Comparison of ENCODE assay signal across 8 cellular contexts in genomic region chr2:127410871-127411396, GRCh38. TPM values are rescaled to one million over a fixed set of nuclear protein-coding genes. Genes with fewer than 3 reads are reported as not detected.
DNase-seq lines count a peak whose midpoint lies in the region; ATAC-seq and TF ChIP-seq lines count a peak whose summit lies in the region.

No MANE protein-coding gene starts in this region.

- H3K9ac ChIP-seq in KMS-11 (no peak overlapping the region), mucosa of rectum (ENCODE audit: low read depth in 1 of 2, low read length in 2 of 2) (peak overlapping the region in 1 of 2 donors; percentile 34)

- H3K9me3 ChIP-seq in CD4-positive, alpha-beta memory T cell (ENCODE audit: control insufficient read depth in 1 of 2, low read length in 2 of 2) = no peaks in the 10 kb centered on the region
- H3K9me3 ChIP-seq in mucosa of rectum (ENCODE audit: control insufficient read depth in 2 of 2, low read length in 2 of 2) = no peaks in the 10 kb centered on the region

- H3K27ac Mint-ChIP-seq in CD4-positive, alpha-beta memory T cell = peak overlapping the region; percentile 73 to 93 (median 86)
- peak overlapping the region in 2 of 6 donors; percentile 6 to 82 for H3K27ac Mint-ChIP-seq in immature natural killer cell

- H3K79me2 ChIP-seq in KMS-11 (ENCODE audit: insufficient read depth, low read depth) = no peaks in the 10 kb centered on the region

- peak overlapping the region; percentile 53 to 82 (median 74) for H3K4me3 Mint-ChIP-seq in CD4-positive, alpha-beta memory T cell
- H3K4me3 Mint-ChIP-seq in immature natural killer cell = peak overlapping the region in 1 of 5 donors; percentile 22

- DNase-seq in CD4-positive, alpha-beta memory T cell = no peak
- DNase-seq in astrocyte of the hippocampus (ENCODE audit: low read depth, low spot score) (peak; percentile 80), COR-L47 (lab: John Stamatoyannopoulos, UW) (no peak), immature natural killer cell (no peak)

- no peaks in the 10 kb centered on the region for H3K36me3 ChIP-seq in CD4-positive, alpha-beta memory T cell (ENCODE audit: insufficient read depth, low read length)
- H3K36me3 ChIP-seq in KMS-11 (ENCODE audit: insufficient read depth) (no peaks in the 10 kb centered on the region), mucosa of rectum (ENCODE audit: control insufficient read depth in 2 of 2, insufficient read depth in 2 of 2, low read length in 2 of 2) (no peaks in the 10 kb centered on the region)

- H2AFZ ChIP-seq in KMS-11 (ENCODE audit: low read depth) = peak overlapping the region; percentile 14; the same call in 1 of the 2 replicates

- peaks cover 0 to 2% (median 0%) of the 10 kb centered on the region in 8 donors for H3K9me3 Mint-ChIP-seq in CD4-positive, alpha-beta memory T cell
- H3K9me3 Mint-ChIP-seq in immature natural killer cell = no peaks in the 10 kb centered on the region

- no peaks in the 10 kb centered on the region for H3K36me3 Mint-ChIP-seq in CD4-positive, alpha-beta memory T cell
- no peaks in the 10 kb centered on the region for H3K36me3 Mint-ChIP-seq in immature natural killer cell

- CTCF ChIA-PET in CD4-positive, alpha-beta memory T cell (lab: Charles Lee; ENCODE audit: partially characterized antibody) = interaction anchor here (1.6 kb wide), 1 partner anchor 21 kb away, joined by 5 read pairs; no protein-coding TSS in a partner anchor

- peaks cover 10 to 34% (median 26%) of the 10 kb centered on the region in 4 donors for H3K4me1 Mint-ChIP-seq in CD4-positive, alpha-beta memory T cell
- peaks cover 5 to 8% of the 10 kb centered on the region in 2 donors for H3K4me1 Mint-ChIP-seq in immature natural killer cell

- TF ChIP-seq CTCF in KMS-11 (conservative IDR thresholded peaks at IDR 0.05; ENCODE audit: low read depth, low read length) = no peak

- no peaks in the 10 kb centered on the region for H3K27me3 ChIP-seq in CD4-positive, alpha-beta memory T cell (ENCODE audit: insufficient read depth, low read length)
- H3K27me3 ChIP-seq in KMS-11 (ENCODE audit: insufficient read depth, low read depth) (no peaks in the 10 kb centered on the region), mucosa of rectum (ENCODE audit: control insufficient read depth in 2 of 2, insufficient read depth in 2 of 2, low read length in 2 of 2) (no peaks in the 10 kb centered on the region)

- intact Hi-C loops in CD4-positive, alpha-beta memory T cell (cut with micrococcal nuclease) = loop anchor here (10.0 kb wide), 1 partner anchor 326 kb away; no protein-coding TSS in a partner anchor

- no peaks in the 10 kb centered on the region for H3K27me3 Mint-ChIP-seq in CD4-positive, alpha-beta memory T cell
- H3K27me3 Mint-ChIP-seq in immature natural killer cell (ENCODE audit: low read depth in 3 of 3) = peaks cover 2 to 12% (median 5%) of the 10 kb centered on the region in 3 donors

- H4K20me1 ChIP-seq in KMS-11 (ENCODE audit: insufficient read depth) = no peaks in the 10 kb centered on the region

- POLR2A ChIA-PET in CD4-positive, alpha-beta memory T cell (lab: Charles Lee; ENCODE audit: partially characterized antibody) = interaction anchor here (1.4 to 10.5 kb wide), 3 partner anchors 13 to 291 kb away, joined by 5 to 104 read pairs (median 6); partner anchors contain the start of genes MAP3K2 and SFT2D3

- no peak overlapping the region for H3K4me3 ChIP-seq in CD4-positive, alpha-beta memory T cell (ENCODE audit: low read length in 2 of 2)
- H3K4me3 ChIP-seq in KMS-11 (IDR thresholded peaks at IDR 0.05; ENCODE audit: insufficient read depth, low read depth, low read length) = no peak overlapping the region
- no peak overlapping the region for H3K4me3 ChIP-seq in mucosa of rectum (ENCODE audit: low read length in 2 of 2)

- ATAC-seq in GM19043 (IDR thresholded peaks at IDR 0.05; ENCODE audit: low read depth, unreplicated experiment) (peak; percentile 43), GM19328 (IDR thresholded peaks at IDR 0.05; ENCODE audit: unreplicated experiment) (no peak)

- peak overlapping the region; percentile 18 for H3K27ac ChIP-seq in CD4-positive, alpha-beta memory T cell (ENCODE audit: low read depth, low read length)
- H3K27ac ChIP-seq in KMS-11 (no peak overlapping the region), mucosa of rectum (ENCODE audit: low read depth in 2 of 2, low read length in 2 of 2) (peak overlapping the region; percentile 4 to 57)

- H3K4me2 ChIP-seq in KMS-11 = peak overlapping the region; percentile 21; the same call in 1 of the 2 replicates

- H3K4me1 ChIP-seq in CD4-positive, alpha-beta memory T cell (ENCODE audit: insufficient read depth, low read length) = peaks cover 37% of the 10 kb centered on the region
- peaks cover 34% of the 10 kb centered on the region for H3K4me1 ChIP-seq in KMS-11 (ENCODE audit: low read depth, poor library complexity, severe bottlenecking)
- H3K4me1 ChIP-seq in mucosa of rectum (ENCODE audit: control insufficient read depth in 2 of 2, insufficient read depth in 2 of 2, low read length in 2 of 2) = peaks cover 5 to 20% of the 10 kb centered on the region in 2 donors

RNA-seq across cellular contexts. Expression of gene PROC, which starts 7.3 kb away (rescaled TPM):
- not detected for total RNA-seq in CD4-positive, alpha-beta memory T cell
- polyA plus RNA-seq in CD4-positive, alpha-beta memory T cell = not detected
- 1 to 10 TPM in 1 of 3 donors, under 1 TPM in 1, not detected in 1; 0.87 to 1.7 TPM for polyA plus RNA-seq in immature natural killer cell

RNA-seq across cellular contexts. Expression of gene MAP3K2, which starts 23.2 kb away (rescaled TPM):
- total RNA-seq in CD4-positive, alpha-beta memory T cell = 10 to 100 TPM; 85.6 to 87.2 TPM
- 10 to 100 TPM; 42.5 to 63.4 TPM for polyA plus RNA-seq in CD4-positive, alpha-beta memory T cell
- polyA plus RNA-seq in immature natural killer cell = 10 to 100 TPM; 37.4 to 55.9 (median 41.4) TPM
